17 cellular contexts compared by ENCODE assay signal in genomic region chr1:219661464-219662092, GRCh38. TPM values are rescaled to one million over a fixed set of nuclear protein-coding genes. Genes with fewer than 3 reads are reported as not detected.
DNase-seq lines count a peak whose midpoint lies in the region; ATAC-seq and TF ChIP-seq lines count a peak whose summit lies in the region.
"Had no signal": no experiment of that assay in that cellular context is flagged by ENCODE, and none has a peak within 500 bp of the region (broad histone marks: within the 10 kb centered on the region; RNA-seq: fewer than 3 reads in every experiment).

No MANE protein-coding gene starts in this region.

- H3K9me3 ChIP-seq in mesodermal cell (ENCODE audit: control insufficient read depth, low read length), result no peaks in the 10 kb centered on the region

- H3K27ac Mint-ChIP-seq in immature natural killer cell (no peak overlapping the region), MCF 10A (ENCODE audit: low read depth, unreplicated experiment) (no peak overlapping the region)
- H3K27ac Mint-ChIP-seq: naive thymus-derived CD4-positive, alpha-beta T cell had no signal

- H3K27me3 Mint-ChIP-seq in immature natural killer cell (ENCODE audit: low read depth in 3 of 3) (peaks cover 0 to 6% (median 0%) of the 10 kb centered on the region in 3 donors), MCF 10A (ENCODE audit: insufficient read depth, unreplicated experiment) (peaks cover 48% of the 10 kb centered on the region)

- peak; percentile 15 for DNase-seq in NCI-H1092 treated with DMSO at 0.1 percent for 48 hours (lab: John Stamatoyannopoulos, UW)
- DNase-seq in NCI-H1092 (lab: John Stamatoyannopoulos, UW), result no peak
- DNase-seq in substantia nigra (lab: John Stamatoyannopoulos, UW), result peak in 11 of 49 donors; percentile 2 to 56 (median 8)
- no peak for DNase-seq in immature natural killer cell
- DNase-seq in MCF 10A (ENCODE audit: unreplicated experiment), result no peak
- no peak for DNase-seq in stimulated activated naive CD8-positive, alpha-beta T cell treated with anti-CD3 and anti-CD28 coated beads, Interleukin-15, Interleukin-2, amounts not matched to agents 100 U/mL and 50 U/mL, for 24 hours
- DNase-seq: activated CD4-positive, alpha-beta T cell treated with anti-CD3 and anti-CD28 coated beads for 1 hour; activated effector memory CD4-positive, alpha-beta T cell treated with Interleukin-2 at 50 U/mL for 16 hours; DMS 273 treated with DMSO at 0.1 percent for 48 hours; NCI-H187; stimulated activated naive CD4-positive, alpha-beta T cell had no signal

- no peak for TF ChIP-seq CTCF in MCF 10A (IDR thresholded peaks at IDR 0.05; ENCODE audit: unreplicated experiment)

- H3K27ac ChIP-seq in cingulate gyrus (ENCODE audit: low read depth, low read length) (peak overlapping the region; percentile 57), mesodermal cell (ENCODE audit: low read depth, low read length, severe bottlenecking) (peak overlapping the region; percentile 82), substantia nigra (ENCODE audit: low read depth, low read length, poor library complexity, severe bottlenecking) (peak overlapping the region; percentile 88)
- H3K27ac ChIP-seq: foreskin keratinocyte had no signal

- peaks cover 32% of the 10 kb centered on the region for H3K4me1 ChIP-seq in mesodermal cell (ENCODE audit: control insufficient read depth, insufficient read depth, low read length, poor library complexity, severe bottlenecking)

- BruUV-seq in MCF 10A (replicated peaks; lab: Mats Ljungman, UMichigan), result no TSS peak

- CTCF ChIA-PET in MCF 10A (lab: Yijun Ruan, JAX), result interaction anchor here (0.6 to 1.7 kb wide), 8 partner anchors 24 to 1375 kb away, joined by 3 to 5 read pairs (median 3); no protein-coding TSS in a partner anchor

- peaks cover 0 to 8% (median 2%) of the 10 kb centered on the region in 6 donors for H3K9me3 Mint-ChIP-seq in immature natural killer cell
- H3K9me3 Mint-ChIP-seq in MCF 10A (ENCODE audit: unreplicated experiment), result no peaks in the 10 kb centered on the region

- H3K4me3 Mint-ChIP-seq in immature natural killer cell (no peak overlapping the region), MCF 10A (ENCODE audit: unreplicated experiment) (no peak overlapping the region)

- H3K36me3 Mint-ChIP-seq in immature natural killer cell (no peaks in the 10 kb centered on the region), MCF 10A (ENCODE audit: insufficient read depth, unreplicated experiment) (no peaks in the 10 kb centered on the region)

- POLR2A ChIA-PET in MCF 10A (lab: Yijun Ruan, JAX), result no interaction called here

- no peak for ATAC-seq in stimulated activated naive CD8-positive, alpha-beta T cell treated with anti-CD3 and anti-CD28 coated beads, Interleukin-15, Interleukin-2, amounts not matched to agents 100 U/mL and 50 U/mL, for 24 hours

- no peaks in the 10 kb centered on the region for H3K4me1 Mint-ChIP-seq in immature natural killer cell
- peaks cover 10% of the 10 kb centered on the region for H3K4me1 Mint-ChIP-seq in MCF 10A (ENCODE audit: insufficient read depth, unreplicated experiment)

- no peaks in the 10 kb centered on the region for H3K36me3 ChIP-seq in mesodermal cell (ENCODE audit: control insufficient read depth, insufficient read depth, low read length)

- WGBS in mesodermal cell (ENCODE audit: insufficient coverage in 2 of 2), 2 experiments, result 38 to 97% methylated on average over 2 to 4 of the region's 8 CpGs

- intact Hi-C loops in MCF 10A (cut with micrococcal nuclease), result loop anchor here (1.0 to 5.0 kb wide), 2 partner anchors 151 to 1331 kb away; no protein-coding TSS in a partner anchor

- no peak overlapping the region for H3K4me3 ChIP-seq in mesodermal cell (ENCODE audit: extremely low read depth, insufficient read depth, low read length, poor library complexity, severe bottlenecking)

RNA-seq across cellular contexts. Expression of gene ZC3H11B, which starts 48.7 kb away (rescaled TPM):
- 0.18 TPM for polyA plus RNA-seq in mesodermal cell (2013, experiment 1 of 2)
- polyA plus RNA-seq in mesodermal cell (2013, experiment 2 of 2), result 0.61 TPM
- not detected for polyA plus RNA-seq in immature natural killer cell
- 0.15 TPM in 1 of 2 replicates, not detected in the other for total RNA-seq in MCF 10A (2022)
- total RNA-seq: naive thymus-derived CD4-positive, alpha-beta T cell; pulmonary artery endothelial cell; ureter had no signal
- polyA plus RNA-seq: foreskin keratinocyte; naive thymus-derived CD4-positive, alpha-beta T cell had no signal
